In genomic region chr19:48501446-48501960, GRCh38 we compare ENCODE assay signal across 8 cellular contexts. TPM values are rescaled to one million over a fixed set of nuclear protein-coding genes. Genes with fewer than 3 reads are reported as not detected.
A peak's percentile ranks its signal among the peaks of the same experiment; 100 is the strongest.
DNase-seq lines count a peak whose midpoint lies in the region; ATAC-seq and TF ChIP-seq lines count a peak whose summit lies in the region.
"Had no signal": no experiment of that assay in that cellular context is flagged by ENCODE, and none has a peak within 500 bp of the region (broad histone marks: within the 10 kb centered on the region; RNA-seq: fewer than 3 reads in every experiment).

No MANE protein-coding gene starts in this region.

- H3K27me3 Mint-ChIP-seq in activated CD8-positive, alpha-beta T cell treated with anti-CD3 and anti-CD28 coated beads for 36 hours = no peaks in the 10 kb centered on the region

- H3K4me3 Mint-ChIP-seq in activated CD8-positive, alpha-beta T cell treated with anti-CD3 and anti-CD28 coated beads for 36 hours = peak overlapping the region; percentile 61

- peak overlapping the region; percentile 81 for H3K27ac Mint-ChIP-seq in activated CD8-positive, alpha-beta T cell treated with anti-CD3 and anti-CD28 coated beads for 36 hours

- H3K4me1 Mint-ChIP-seq in activated CD8-positive, alpha-beta T cell treated with anti-CD3 and anti-CD28 coated beads for 36 hours (ENCODE audit: low read depth) = peaks cover 12% of the 10 kb centered on the region

- POLR2A ChIA-PET in activated CD8-positive, alpha-beta T cell treated with anti-CD3 and anti-CD28 coated beads for 36 hours (lab: Charles Lee) = interaction anchor here (0.5 kb wide), 1 partner anchor 20 kb away, joined by 3 read pairs; no protein-coding TSS in a partner anchor

- DNase-seq in NCI-H748 treated with DMSO at 0.1 percent for 48 hours (lab: John Stamatoyannopoulos, UW) = peak; percentile 98
- DNase-seq in activated CD8-positive, alpha-beta T cell treated with anti-CD3 and anti-CD28 coated beads for 36 hours = peak; percentile 77
- DNase-seq in iPS DF 19.7 (ENCODE audit: low read depth, low spot score) = peak; percentile 95
- peak in 2 of 3 donors; percentile 44 to 46 for DNase-seq in stimulated activated CD4-positive, alpha-beta T cell treated with anti-CD3 and anti-CD28 coated beads, TNF-alpha, amount 100 ng/mL, for 48 hours (ENCODE audit: low read depth in 3 of 3)
- no peak for DNase-seq in activated gamma-delta T cell treated with Interleukin-2 at 50 U/mL for 16 hours
- no peak for DNase-seq in cerebellar nuclear complex (lab: John Stamatoyannopoulos, UW)

- no peak for TF ChIP-seq CTCF in activated CD8-positive, alpha-beta T cell treated with anti-CD3 and anti-CD28 coated beads for 36 hours (IDR thresholded peaks at IDR 0.05)

- no peaks in the 10 kb centered on the region for H3K36me3 Mint-ChIP-seq in activated CD8-positive, alpha-beta T cell treated with anti-CD3 and anti-CD28 coated beads for 36 hours (ENCODE audit: low read depth)

- ATAC-seq in HG03159 (IDR thresholded peaks at IDR 0.05; ENCODE audit: unreplicated experiment) = peak; percentile 40
- peak; percentile 79 for ATAC-seq in activated CD8-positive, alpha-beta T cell treated with anti-CD3 and anti-CD28 coated beads for 36 hours

- CTCF ChIA-PET in activated CD8-positive, alpha-beta T cell treated with anti-CD3 and anti-CD28 coated beads for 36 hours (lab: Charles Lee) = interaction anchor here (1.1 to 1.4 kb wide), 2 partner anchors 11 to 83 kb away, joined by 3 to 5 read pairs; no protein-coding TSS in a partner anchor

- no peaks in the 10 kb centered on the region for H3K9me3 Mint-ChIP-seq in activated CD8-positive, alpha-beta T cell treated with anti-CD3 and anti-CD28 coated beads for 36 hours

- intact Hi-C loops in activated CD8-positive, alpha-beta T cell treated with anti-CD3 and anti-CD28 coated beads for 36 hours (cut with micrococcal nuclease) = no loop called here

RNA-seq across cellular contexts. Expression of gene LMTK3, which starts 10.1 kb away (rescaled TPM):
- total RNA-seq in activated CD8-positive, alpha-beta T cell treated with anti-CD3 and anti-CD28 coated beads for 36 hours = 1 to 10 TPM; 3.4 to 4.0 TPM
- total RNA-seq: RPMI7951 had no signal

RNA-seq across cellular contexts. Expression of gene CYTH2, which starts 32.3 kb away (rescaled TPM):
- 10 to 100 TPM; 23.8 to 24.5 TPM for total RNA-seq in activated CD8-positive, alpha-beta T cell treated with anti-CD3 and anti-CD28 coated beads for 36 hours

RNA-seq across cellular contexts. Expression of gene KCNJ14, which starts 46.1 kb away (rescaled TPM):
- 1 to 10 TPM; 1.3 to 1.5 TPM for total RNA-seq in activated CD8-positive, alpha-beta T cell treated with anti-CD3 and anti-CD28 coated beads for 36 hours

RNA-seq across cellular contexts. Expression of gene SULT2B1, which starts 50.5 kb away (rescaled TPM):
- not detected for total RNA-seq in activated CD8-positive, alpha-beta T cell treated with anti-CD3 and anti-CD28 coated beads for 36 hours
- total RNA-seq: RPMI7951 had no signal

RNA-seq across cellular contexts. Expression of gene GRWD1, which starts 55.7 kb away (rescaled TPM):
- total RNA-seq in activated CD8-positive, alpha-beta T cell treated with anti-CD3 and anti-CD28 coated beads for 36 hours = 10 to 100 TPM; 49.4 to 50.1 TPM

Comparison
In these comparisons a context has a peak if more than half of its experiments do, and no peak if none do; other contexts are left out.
1. DNase-seq: peak in NCI-H748 treated with DMSO at 0.1 percent for 48 hours (single experiment), activated CD8-positive, alpha-beta T cell treated with anti-CD3 and anti-CD28 coated beads for 36 hours (single experiment), iPS DF 19.7 (single experiment) and stimulated activated CD4-positive, alpha-beta T cell treated with anti-CD3 and anti-CD28 coated beads, TNF-alpha, amount 100 ng/mL, for 48 hours (2 of 3); none in activated gamma-delta T cell treated with Interleukin-2 at 50 U/mL for 16 hours (single experiment) and cerebellar nuclear complex (0 of 2).